Comparison of ENCODE assay signal across 20 cellular contexts in the genomic region with DNA sequence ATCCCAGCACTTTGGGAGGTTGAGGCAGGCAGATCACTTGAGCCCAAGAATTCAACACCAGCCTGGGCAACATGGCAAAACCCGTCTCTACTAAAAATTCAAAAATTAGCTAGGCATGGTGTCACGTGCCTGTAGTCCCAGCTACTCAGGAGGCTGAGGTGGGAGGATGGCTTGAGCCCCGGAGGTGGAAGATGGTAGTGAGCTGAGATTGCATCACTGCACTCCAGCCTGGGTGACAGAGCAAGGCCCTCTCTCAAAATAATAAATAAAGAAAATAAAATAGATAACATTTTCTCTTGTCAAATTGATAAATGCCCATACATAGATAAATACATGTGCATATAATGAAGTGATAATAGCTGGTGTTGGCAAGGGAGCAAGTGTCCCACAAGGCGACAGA.
"Had no signal": no experiment of that assay in that cellular context is flagged by ENCODE, and none has a peak within 500 bp of the region (broad histone marks: within the 10 kb centered on the region; RNA-seq: fewer than 3 reads in every experiment).

No MANE protein-coding gene starts in this region.

- H3K36me3 ChIP-seq: adrenal gland, MG63 had no signal

- H3K4me1 ChIP-seq: adrenal gland had no signal

- ATAC-seq: T-helper 17 cell had no signal

- DNase-seq: activated CD4-positive, alpha-beta memory T cell treated with anti-CD3 and anti-CD28 coated beads, Interleukin-2, amount 10 ng/mL, durations not matched to agents 7 days and 5 days; activated CD4-positive, alpha-beta T cell treated with anti-CD3 and anti-CD28 coated beads for 36 hours; activated CD4-positive, alpha-beta T cell treated with anti-CD3 and anti-CD28 coated beads, Interleukin-2, amount 50 U/mL, for 1 hour; activated naive CD4-positive, alpha-beta T cell treated with anti-CD3 and anti-CD28 coated beads, Interleukin-2, amount 50 U/mL, for 16 hours; activated naive CD8-positive, alpha-beta T cell treated with anti-CD3 and anti-CD28 coated beads, Interleukin-2, amount 10 ng/mL, durations not matched to agents 7 days and 5 days; activated T-cell treated with anti-CD3 and anti-CD28 coated beads for 4 hours; activated T-cell treated with anti-CD3 and anti-CD28 coated beads, Interleukin-2, amount 50 U/mL, for 72 hours; adrenal gland; MG63; MV-4-11; NCI-H1092 treated with DMSO at 0.1 percent for 48 hours; NCI-H1436; NCI-H1694 treated with DMSO at 0.1 percent for 48 hours; NCI-H2029 treated with DMSO at 0.1 percent for 48 hours; NCI-H510A treated with DMSO at 0.1 percent for 48 hours; NCI-H69; SHP77 treated with DMSO at 0.1 percent for 48 hours; T-helper 17 cell; T-helper 9 cell had no signal

- H3K4me1 Mint-ChIP-seq: activated CD4-positive, alpha-beta memory T cell treated with anti-CD3 and anti-CD28 coated beads, Interleukin-2, amount 10 ng/mL, durations not matched to agents 7 days and 5 days; activated naive CD8-positive, alpha-beta T cell treated with anti-CD3 and anti-CD28 coated beads, Interleukin-2, amount 10 ng/mL, durations not matched to agents 7 days and 5 days; T-helper 17 cell had no signal

- H3K4me3 Mint-ChIP-seq: activated CD4-positive, alpha-beta memory T cell treated with anti-CD3 and anti-CD28 coated beads, Interleukin-2, amount 10 ng/mL, durations not matched to agents 7 days and 5 days; activated CD4-positive, alpha-beta T cell treated with anti-CD3 and anti-CD28 coated beads for 36 hours; activated naive CD8-positive, alpha-beta T cell treated with anti-CD3 and anti-CD28 coated beads, Interleukin-2, amount 10 ng/mL, durations not matched to agents 7 days and 5 days; activated T-cell treated with anti-CD3 and anti-CD28 coated beads, Interleukin-2, amount 50 U/mL, for 72 hours; T-helper 17 cell had no signal

- H3K27ac Mint-ChIP-seq: activated CD4-positive, alpha-beta memory T cell treated with anti-CD3 and anti-CD28 coated beads, Interleukin-2, amount 10 ng/mL, durations not matched to agents 7 days and 5 days; activated CD4-positive, alpha-beta T cell treated with anti-CD3 and anti-CD28 coated beads for 36 hours; activated naive CD8-positive, alpha-beta T cell treated with anti-CD3 and anti-CD28 coated beads, Interleukin-2, amount 10 ng/mL, durations not matched to agents 7 days and 5 days; activated T-cell treated with anti-CD3 and anti-CD28 coated beads, Interleukin-2, amount 50 U/mL, for 72 hours; T-helper 17 cell had no signal

- H3K4me3 ChIP-seq: adrenal gland, MG63 had no signal

- H3K9me3 ChIP-seq: adrenal gland had no signal

- H3K27me3 ChIP-seq: adrenal gland, MG63 had no signal

- H3K9ac ChIP-seq: KMS-11 had no signal

- H3K36me3 Mint-ChIP-seq: activated naive CD8-positive, alpha-beta T cell treated with anti-CD3 and anti-CD28 coated beads, Interleukin-2, amount 10 ng/mL, durations not matched to agents 7 days and 5 days had no signal

- H3K27ac ChIP-seq: adrenal gland, KMS-11 had no signal
